Comparison of ENCODE assay signal across 8 cellular contexts in the genomic region with DNA sequence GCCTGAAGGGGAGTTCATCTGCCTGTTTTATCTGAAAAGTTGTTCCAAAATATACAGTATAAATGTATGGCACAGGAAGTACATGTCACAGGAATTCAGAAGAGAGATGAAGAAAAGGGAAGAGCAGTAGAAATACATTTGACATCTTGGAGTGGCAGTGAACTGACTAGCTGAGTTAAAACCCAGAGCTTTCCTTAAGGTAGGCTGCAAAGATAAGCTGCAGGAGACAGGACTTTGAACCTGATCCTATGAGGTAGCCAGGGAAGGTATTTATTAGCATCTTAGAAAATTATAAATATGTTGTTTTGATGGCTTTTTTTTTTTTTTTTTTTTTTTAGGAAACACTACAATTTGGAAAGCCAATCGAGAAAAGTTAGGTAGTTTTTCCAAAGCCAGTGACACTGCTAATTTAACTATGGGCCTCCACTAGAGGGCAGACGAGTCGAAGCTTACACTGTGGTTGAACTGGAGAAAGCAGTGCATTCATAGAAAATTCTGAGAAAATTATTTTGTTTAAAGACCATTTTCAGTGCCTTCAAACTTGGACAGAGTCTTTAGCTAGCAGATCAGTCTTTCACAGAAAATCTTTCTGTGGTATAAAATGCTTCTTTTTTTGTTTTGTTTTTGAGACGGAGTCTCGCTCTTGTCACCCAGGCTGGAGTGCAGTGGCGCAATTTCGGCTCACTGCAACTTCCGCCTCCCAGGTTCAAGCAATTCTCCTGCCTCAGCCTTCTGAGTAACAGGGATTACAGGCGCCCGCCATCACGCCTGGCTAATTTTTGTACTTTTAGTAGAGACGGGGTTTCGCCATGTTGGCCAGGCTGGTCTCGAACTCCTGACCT.
DNase-seq lines count a peak whose midpoint lies in the region; TF ChIP-seq lines count a peak whose summit lies in the region.

No MANE protein-coding gene starts in this region.

- H3K9me3 ChIP-seq in DOHH2 (ENCODE audit: control insufficient read depth, insufficient read depth, low read length) (no peaks in the 10 kb centered on the region), SU-DHL-6 (ENCODE audit: insufficient read depth, low read length) (no peaks in the 10 kb centered on the region), uterus (no peaks in the 10 kb centered on the region)

- H3K4me2 ChIP-seq in DOHH2 (ENCODE audit: low read length) (peak overlapping the region; percentile 57), SU-DHL-6 (ENCODE audit: low read depth, low read length, poor library complexity, severe bottlenecking) (peak overlapping the region; percentile 76)

- peaks cover 2% of the 10 kb centered on the region; the same call in 1 of the 2 replicates for H3K36me3 ChIP-seq in DOHH2 (ENCODE audit: control insufficient read depth, low read length)
- no peaks in the 10 kb centered on the region for H3K36me3 ChIP-seq in SU-DHL-6 (ENCODE audit: low read length)
- H3K36me3 ChIP-seq in uterus: no peaks in the 10 kb centered on the region

- H3K79me2 ChIP-seq in DOHH2 (ENCODE audit: control insufficient read depth, low read length) (peaks cover 31% of the 10 kb centered on the region), SU-DHL-6 (ENCODE audit: insufficient read depth, low read length) (peaks cover 37% of the 10 kb centered on the region)

- H3K4me1 Mint-ChIP-seq in activated naive CD8-positive, alpha-beta T cell treated with anti-CD3 and anti-CD28 coated beads for 36 hours: peaks cover 10% of the 10 kb centered on the region

- no peaks in the 10 kb centered on the region for H3K36me3 Mint-ChIP-seq in activated naive CD8-positive, alpha-beta T cell treated with anti-CD3 and anti-CD28 coated beads for 36 hours

- peak overlapping the region; percentile 45 for H3K9ac ChIP-seq in SU-DHL-6 (ENCODE audit: low read length)

- no peak overlapping the region for H3K4me3 Mint-ChIP-seq in activated naive CD8-positive, alpha-beta T cell treated with anti-CD3 and anti-CD28 coated beads for 36 hours

- H3K9me2 ChIP-seq in DOHH2 (replicated peaks; ENCODE audit: control insufficient read depth, low read length) (no peaks in the 10 kb centered on the region), SU-DHL-6 (replicated peaks; ENCODE audit: insufficient read depth, low read length) (no peaks in the 10 kb centered on the region)

- no peaks in the 10 kb centered on the region for H3K27me3 Mint-ChIP-seq in activated naive CD8-positive, alpha-beta T cell treated with anti-CD3 and anti-CD28 coated beads for 36 hours

- H3K4me1 ChIP-seq in DOHH2 (ENCODE audit: control insufficient read depth, low read length) (peaks cover 42% of the 10 kb centered on the region), uterus (no peaks in the 10 kb centered on the region)

- H3K27me3 ChIP-seq in DOHH2 (ENCODE audit: control insufficient read depth, low read length) (no peaks in the 10 kb centered on the region), SU-DHL-6 (ENCODE audit: low read length) (no peaks in the 10 kb centered on the region), uterus (no peaks in the 10 kb centered on the region)

- H4K20me1 ChIP-seq in DOHH2 (ENCODE audit: control insufficient read depth, insufficient read depth, low read depth, low read length) (no peaks in the 10 kb centered on the region), SU-DHL-6 (ENCODE audit: low read depth, low read length) (no peaks in the 10 kb centered on the region)

- no peak for TF ChIP-seq POLR2A in uterus (IDR thresholded peaks at IDR 0.05)

- intact Hi-C loops in head of caudate nucleus (cut with DNase I): loop anchor here (2.0 to 10.0 kb wide), 2 partner anchors 123 to 287 kb away; a partner anchor contains a TSS
- intact Hi-C loops in posterior cingulate gyrus (cut with DNase I): loop anchor here (1.0 to 10.0 kb wide), 4 partner anchors 60 to 285 kb away; no protein-coding TSS in a partner anchor
- intact Hi-C loops in uterus (cut with DNase I; ENCODE audit: low total_unique reads): no loop called here

- H3K4me3 ChIP-seq in DOHH2 (ENCODE audit: low read length) (peak overlapping the region; percentile 73), SU-DHL-6 (ENCODE audit: insufficient read depth, low read length, poor library complexity, severe bottlenecking) (peak overlapping the region; percentile 35), uterus (no peak overlapping the region)

- TF ChIP-seq CTCF in DOHH2 (IDR thresholded peaks at IDR 0.05; ENCODE audit: low read depth, low read length, poor library complexity, severe bottlenecking) (peak; percentile 75), SU-DHL-6 (IDR thresholded peaks at IDR 0.05; ENCODE audit: insufficient read depth, low read length, poor library complexity, severe bottlenecking) (peak; percentile 59), uterus (IDR thresholded peaks at IDR 0.05) (peak; percentile 60 to 78 (median 74))

- H3K27ac ChIP-seq in DOHH2 (ENCODE audit: low read depth, low read length) (peak overlapping the region; percentile 78), SU-DHL-6 (ENCODE audit: low read depth, low read length) (peak overlapping the region; percentile 84), uterus (no peak overlapping the region)

- H3F3A ChIP-seq in DOHH2 (ENCODE audit: control insufficient read depth, insufficient read depth): peaks cover 33% of the 10 kb centered on the region
- peaks cover 33% of the 10 kb centered on the region for H3F3A ChIP-seq in SU-DHL-6 (ENCODE audit: insufficient read depth)

- no peaks in the 10 kb centered on the region for H3K9me3 Mint-ChIP-seq in activated naive CD8-positive, alpha-beta T cell treated with anti-CD3 and anti-CD28 coated beads for 36 hours

- DNase-seq in LHCN-M2 (ENCODE audit: low read depth) (peak; percentile 70), head of caudate nucleus (peak in 41 of 42 donors; percentile 12 to 93 (median 78)), posterior cingulate gyrus (peak in 7 of 10 donors; percentile 32 to 91 (median 72)), uterus (peak; percentile 52 to 60), OCI-M2 (lab: John Stamatoyannopoulos, UW; ENCODE audit: unreplicated experiment) (no peak)
- DNase-seq in activated naive CD8-positive, alpha-beta T cell treated with anti-CD3 and anti-CD28 coated beads for 36 hours: peak; percentile 53

- H2AFZ ChIP-seq in SU-DHL-6 (ENCODE audit: low read depth, low read length, severe bottlenecking): peak overlapping the region; percentile 66

- H3K27ac Mint-ChIP-seq in activated naive CD8-positive, alpha-beta T cell treated with anti-CD3 and anti-CD28 coated beads for 36 hours: no peak overlapping the region

Comparison
In these comparisons a context has a peak if more than half of its experiments do, and no peak if none do; other contexts are left out.
1. H3K27ac ChIP-seq: peak in DOHH2 (single experiment) and SU-DHL-6 (single experiment); none in uterus (0 of 2).
2. H3K4me3 ChIP-seq: peak in DOHH2 (single experiment) and SU-DHL-6 (single experiment); none in uterus (0 of 2).
3. Peak in every context shown above with its lines, with median percentiles within 50 percentile points of each other: CTCF ChIP-seq.